Comparison of ENCODE assay signal across 8 cellular contexts in the genomic region with DNA sequence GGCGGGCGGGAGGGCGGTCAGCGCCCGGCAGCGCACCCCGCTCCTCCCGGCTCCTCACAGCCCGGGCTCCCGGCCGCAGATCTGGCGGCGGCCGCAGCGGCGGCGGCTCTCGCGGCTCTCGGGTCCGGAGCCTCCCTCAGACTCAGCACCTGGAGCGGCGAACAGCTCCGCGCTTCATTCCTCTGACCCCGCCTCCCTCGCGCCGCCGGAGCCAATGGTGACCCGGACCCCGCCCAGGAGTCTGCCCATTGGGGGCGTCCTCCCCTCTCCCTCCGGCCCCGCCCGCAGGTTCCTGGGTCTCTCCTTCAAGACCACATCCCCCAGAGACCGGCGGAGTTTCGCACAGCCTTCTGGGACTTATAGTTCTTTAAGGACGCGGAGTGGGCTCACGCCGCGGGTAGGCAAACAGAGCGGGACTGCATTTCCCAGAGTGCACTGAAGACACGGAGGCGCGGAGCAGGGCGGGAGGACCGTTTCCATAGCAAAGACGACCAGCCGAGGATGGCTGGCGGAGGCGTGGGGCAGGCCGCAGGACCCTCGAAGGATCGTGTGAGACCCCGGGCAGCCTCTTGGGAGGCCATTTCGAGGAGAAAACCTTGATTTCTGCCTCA. TPM values are rescaled to one million over a fixed set of nuclear protein-coding genes. Genes with fewer than 3 reads are reported as not detected.
DNase-seq lines count a peak whose midpoint lies in the region; TF ChIP-seq lines count a peak whose summit lies in the region.

A gene (minus strand): TSS at position 149 of the 611 bp plus-strand sequence. CDS start 76,327 bp downstream, outside the sequence.

- H3K36me3 Mint-ChIP-seq in H9 (ENCODE audit: insufficient read depth in 1 of 3, low read depth in 3 of 3) (no peaks in the 10 kb centered on the region; a peak in 1 of 7 replicates), nephron (ENCODE audit: low read depth) (no peaks in the 10 kb centered on the region)

- no peak within 1 kb of the TSS for H2BK20ac ChIP-seq in H9 (ENCODE audit: low read depth, low read length, poor library complexity, severe bottlenecking)

- H2BK12ac ChIP-seq in H9 (ENCODE audit: insufficient read length, low read depth, low read length): no peak within 1 kb of the TSS

- H3K4me1 ChIP-seq in H9 (ENCODE audit: insufficient read depth, low read length) (no peaks in the 10 kb centered on the region), MM.1S (ENCODE audit: low read length) (0 out of 2 replicates have a peak, but pooled peaks cover 4% of the 10 kb centered on the region)

- no peak within 1 kb of the TSS for H3T11ph ChIP-seq in H9 (ENCODE audit: low read length)

- no peaks in the 10 kb centered on the region for H3F3A ChIP-seq in MM.1S (ENCODE audit: insufficient read depth, low read length)

- H3K23me2 ChIP-seq in H9 (ENCODE audit: insufficient read length, low read depth, low read length, poor library complexity, severe bottlenecking): peaks cover 10% of the 10 kb centered on the region

- no peaks in the 10 kb centered on the region for H3K9me2 ChIP-seq in MM.1S (replicated peaks; ENCODE audit: insufficient read depth, low read length)

- H2BK120ac ChIP-seq in H9 (ENCODE audit: low read depth, low read length, poor library complexity, severe bottlenecking): no peak within 1 kb of the TSS

- H3K36me3 ChIP-seq in MM.1S (replicated peaks; ENCODE audit: insufficient read depth, low read length): no peaks in the 10 kb centered on the region

- H2AFZ ChIP-seq in H9 (ENCODE audit: low read length) (no peak within 1 kb of the TSS), MM.1S (ENCODE audit: low read length) (peak within 1 kb of the TSS; percentile 71)

- H4K5ac ChIP-seq in H9 (ENCODE audit: insufficient read length, low read depth, low read length): no peak within 1 kb of the TSS

- H3K79me2 ChIP-seq in H9 (ENCODE audit: insufficient read depth, low read length): no peaks in the 10 kb centered on the region
- H3K79me2 ChIP-seq in MM.1S (ENCODE audit: low read length): 0 out of 2 replicates have a peak, but pooled peaks cover 7% of the 10 kb centered on the region

- H3K9me3 ChIP-seq in H9 (ENCODE audit: control insufficient read depth, low read depth, low read length) (no peaks in the 10 kb centered on the region), MM.1S (replicated peaks; ENCODE audit: insufficient read depth, low read length) (no peaks in the 10 kb centered on the region)

- no peak within 1 kb of the TSS for H3K9ac ChIP-seq in H9 (ENCODE audit: extremely low read depth, insufficient read length, low read length)
- peak within 1 kb of the TSS; percentile 47; the same call in 1 of the 2 replicates for H3K9ac ChIP-seq in MM.1S (ENCODE audit: low read length)

- H3K14ac ChIP-seq in H9 (ENCODE audit: insufficient read depth, low read length): no peak within 1 kb of the TSS

- peaks cover 5 to 20% of the 10 kb centered on the region in 2 experiments for H3K4me1 Mint-ChIP-seq in H9
- peaks cover 5% of the 10 kb centered on the region for H3K4me1 Mint-ChIP-seq in nephron

- H3K27ac ChIP-seq in H9 (ENCODE audit: insufficient read length, low read depth, low read length) (no peak within 1 kb of the TSS), MM.1S (ENCODE audit: low read length) (no peak within 1 kb of the TSS)

- H3K4me3 ChIP-seq in MM.1S (ENCODE audit: low read length) (peak within 1 kb of the TSS; percentile 76), foreskin fibroblast (ENCODE audit: low read depth in 1 of 2, low read length in 2 of 2) (peak within 1 kb of the TSS; percentile 47 to 49)

- no peaks in the 10 kb centered on the region; a peak in 1 of 5 replicates for H3K9me3 Mint-ChIP-seq in H9
- H3K9me3 Mint-ChIP-seq in nephron: no peaks in the 10 kb centered on the region

- H4K91ac ChIP-seq in H9 (ENCODE audit: insufficient read length, low read depth, low read length): no peak within 1 kb of the TSS

- H3K4ac ChIP-seq in H9 (ENCODE audit: low read depth, low read length): no peak within 1 kb of the TSS

- H4K20me1 ChIP-seq in H9 (ENCODE audit: control insufficient read depth, insufficient read depth, insufficient read length): no peaks in the 10 kb centered on the region
- H4K20me1 ChIP-seq in MM.1S (ENCODE audit: insufficient read depth, low read length): no peaks in the 10 kb centered on the region

- H3K56ac ChIP-seq in H9 (ENCODE audit: insufficient read length, low read depth, low read length): no peak within 1 kb of the TSS

- DNase-seq in Daoy (ENCODE audit: low read depth) (peak; percentile 98), H9 (peak; percentile 100), MM.1S (peak; percentile 100), SIG-M5 (lab: John Stamatoyannopoulos, UW) (peak; percentile 70), activated gamma-delta T cell treated with Interleukin-2 at 50 U/mL for 16 hours (peak; percentile 98), foreskin fibroblast (peak; percentile 98 to 99)
- peak; percentile 91 to 97 (median 95) for DNase-seq in stimulated activated naive CD4-positive, alpha-beta T cell (lab: John Stamatoyannopoulos, UW)

- no peak within 1 kb of the TSS for H4K8ac ChIP-seq in H9 (replicated peaks; ENCODE audit: insufficient read length, low read depth, low read length)

- H3K27me3 Mint-ChIP-seq in H9 (ENCODE audit: low read depth) (peaks cover 32% of the 10 kb centered on the region), nephron (ENCODE audit: low read depth) (peaks cover 38% of the 10 kb centered on the region)

- TF ChIP-seq CTCF in H9 (conservative IDR thresholded peaks at IDR 0.05) (no peak), MM.1S (IDR thresholded peaks at IDR 0.05; ENCODE audit: low read length) (no peak; the same call in 1 of the 2 replicates), foreskin fibroblast (IDR thresholded peaks at IDR 0.05; ENCODE audit: low read depth, low read length) (no peak), nephron (IDR thresholded peaks at IDR 0.05; ENCODE audit: unreplicated experiment in 3 of 3) (no peak)

- no peak within 1 kb of the TSS for H2BK5ac ChIP-seq in H9 (ENCODE audit: insufficient read length, low read length)

- H3K4me2 ChIP-seq in H9 (ENCODE audit: insufficient read depth, insufficient read length, low read length) (peak within 1 kb of the TSS; percentile 71), MM.1S (ENCODE audit: low read depth, low read length) (peak within 1 kb of the TSS; percentile 89)

- H3K23ac ChIP-seq in H9 (ENCODE audit: insufficient read length, low read depth, low read length): no peak within 1 kb of the TSS

- H3K27ac Mint-ChIP-seq in H9: peak within 1 kb of the TSS in 1 of 3 experiments; percentile 79; a peak in 2 of 7 replicates
- H3K27ac Mint-ChIP-seq in nephron: no peak within 1 kb of the TSS

- no peak within 1 kb of the TSS for H3K18ac ChIP-seq in H9 (ENCODE audit: insufficient read length, low read depth, low read length)

- no peak within 1 kb of the TSS for H2AK5ac ChIP-seq in H9 (ENCODE audit: insufficient read length, low read length)

- no peaks in the 10 kb centered on the region for H3K79me1 ChIP-seq in H9 (ENCODE audit: insufficient read depth, low read depth, low read length, poor library complexity, severe bottlenecking)

- no CpG with 5 or more reads among the region's 59 CpGs for WGBS in H9 (ENCODE audit: extremely low coverage, insufficient read length, low lambda C conversion rate)

- peak within 1 kb of the TSS; percentile 82 to 83 for H3K4me3 Mint-ChIP-seq in H9
- H3K4me3 Mint-ChIP-seq in nephron: peak within 1 kb of the TSS; percentile 70 to 80 (median 78)

- H3K27me3 ChIP-seq in H9 (ENCODE audit: insufficient read depth, low read length): peaks cover 11% of the 10 kb centered on the region; the same call in 1 of the 2 replicates
- no peaks in the 10 kb centered on the region for H3K27me3 ChIP-seq in MM.1S (replicated peaks; ENCODE audit: insufficient read depth, low read length)

- H2BK15ac ChIP-seq in H9 (ENCODE audit: low read depth, low read length): no peak within 1 kb of the TSS

RNA-seq across cellular contexts. Expression of the gene that starts here (rescaled TPM):
- total RNA-seq in Daoy (2014; rRNA removed; shearing (Covaris generic)): 0.17 TPM in 1 of 2 replicates, not detected in the other
- 0.70 and 0.94 TPM in 2 replicates for total RNA-seq in H9 (2021)

Comparison
In these comparisons a context has a peak if more than half of its experiments do, and no peak if none do; other contexts are left out.
1. Peak in DNase-seq in Daoy; RNA of the gene not detected or under 1 TPM.
2. Peak in DNase-seq and H3K4me2 ChIP-seq in H9; RNA of the gene not detected or under 1 TPM.